ENCODE assay signal across 11 cellular contexts in genomic region chr1:161643489-161644208, GRCh38. TPM values are rescaled to one million over a fixed set of nuclear protein-coding genes. Genes with fewer than 3 reads are reported as not detected.
"Had no signal": no experiment of that assay in that cellular context is flagged by ENCODE, and none has a peak within 500 bp of the region (broad histone marks: within the 10 kb centered on the region; RNA-seq: fewer than 3 reads in every experiment).

No MANE protein-coding gene starts in this region.

RNA-seq across cellular contexts. Expression of gene FCGR3B, which starts 12.7 kb away (rescaled TPM):
- total RNA-seq: activated CD4-positive, alpha-beta T cell treated with anti-CD3 and anti-CD28 coated beads, Interleukin-2, amount 10 ng/mL, durations not matched to agents 7 days and 5 days; activated CD8-positive, alpha-beta T cell treated with anti-CD3 and anti-CD28 coated beads, Interleukin-2, amount 10 ng/mL, durations not matched to agents 7 days and 5 days; activated naive CD4-positive, alpha-beta T cell treated with anti-CD3 and anti-CD28 coated beads, Interleukin-2, amount 50 U/mL, for 72 hours; activated T-helper 17 cell treated with anti-CD3 and anti-CD28 coated beads, Interleukin-2, amount 50 U/mL, for 72 hours; dermis blood vessel endothelial cell; foreskin keratinocyte; glomerular endothelial cell; hepatocyte; osteoblast; progenitor cell of endocrine pancreas; T-helper 2 cell treated with Interferon-gamma antibody and Interleukin-4, amounts not matched to agents 100 ng/mL and 5 ng/mL, for 36 hours had no signal
- polyA plus RNA-seq: foreskin keratinocyte, hepatocyte had no signal

RNA-seq across cellular contexts. Expression of gene FCGR2B, which starts 19.3 kb away (rescaled TPM):
- total RNA-seq: activated CD4-positive, alpha-beta T cell treated with anti-CD3 and anti-CD28 coated beads, Interleukin-2, amount 10 ng/mL, durations not matched to agents 7 days and 5 days; activated CD8-positive, alpha-beta T cell treated with anti-CD3 and anti-CD28 coated beads, Interleukin-2, amount 10 ng/mL, durations not matched to agents 7 days and 5 days; dermis blood vessel endothelial cell; foreskin keratinocyte; glomerular endothelial cell; hepatocyte had no signal
- polyA plus RNA-seq: foreskin keratinocyte, hepatocyte had no signal
